Comparison of ENCODE assay signal across 8 cellular contexts in genomic region chr2:61178603-61179545, GRCh38. TPM values are rescaled to one million over a fixed set of nuclear protein-coding genes. Genes with fewer than 3 reads are reported as not detected.
A peak's percentile ranks its signal among the peaks of the same experiment; 100 is the strongest.
DNase-seq lines count a peak whose midpoint lies in the region; ATAC-seq lines count a peak whose summit lies in the region.

No MANE protein-coding gene starts in this region.

- no peak overlapping the region for H2BK12ac ChIP-seq in neuronal stem cell (ENCODE audit: low read length)

- H3K14ac ChIP-seq in neuronal stem cell (ENCODE audit: low read length): no peak overlapping the region

- H3K4me1 ChIP-seq in neuronal stem cell (ENCODE audit: control insufficient read depth in 2 of 2, insufficient read depth in 1 of 2, low read depth in 1 of 2, low read length in 2 of 2): peaks cover 9 to 15% of the 10 kb centered on the region in 2 donors

- peaks cover 76% of the 10 kb centered on the region for H3K4me1 Mint-ChIP-seq in dendritic cell treated with granulocyte-macrophage colony-stimulating factor and Interleukin-4, amounts not matched to agents 40 ng/mL and 50 ng/mL, for 4 days (ENCODE audit: low read depth)

- peak overlapping the region; percentile 32 for H2BK5ac ChIP-seq in neuronal stem cell (ENCODE audit: low read length)

- H2AFZ ChIP-seq in neuronal stem cell (ENCODE audit: low read length): no peak overlapping the region

- H4K8ac ChIP-seq in neuronal stem cell (ENCODE audit: low read depth, low read length): no peak overlapping the region

- peak overlapping the region; percentile 93 for H3K27ac Mint-ChIP-seq in dendritic cell treated with granulocyte-macrophage colony-stimulating factor and Interleukin-4, amounts not matched to agents 40 ng/mL and 50 ng/mL, for 4 days

- peak overlapping the region; percentile 37 for H3K4me2 ChIP-seq in neuronal stem cell (ENCODE audit: insufficient read depth, low read length, poor library complexity, severe bottlenecking)

- H3K27me3 ChIP-seq in neuronal stem cell (ENCODE audit: control insufficient read depth in 3 of 3, insufficient read depth in 3 of 3, low read depth in 1 of 3, low read length in 3 of 3): peaks cover 0 to 3% (median 0%) of the 10 kb centered on the region in 3 experiments

- peaks cover 20 to 55% of the 10 kb centered on the region in 2 donors for H3K36me3 ChIP-seq in neuronal stem cell (replicated peaks in 1 of 2; ENCODE audit: control insufficient read depth in 2 of 2, insufficient read depth in 2 of 2, low read length in 2 of 2)

- peaks cover 2% of the 10 kb centered on the region for H3K79me1 ChIP-seq in neuronal stem cell (ENCODE audit: low read depth, low read length)

- no peak overlapping the region for H2BK15ac ChIP-seq in neuronal stem cell (ENCODE audit: low read length)

- H3K27me3 Mint-ChIP-seq in dendritic cell treated with granulocyte-macrophage colony-stimulating factor and Interleukin-4, amounts not matched to agents 40 ng/mL and 50 ng/mL, for 4 days: peaks cover 8% of the 10 kb centered on the region

- peak overlapping the region in 1 of 2 donors; percentile 75 for H3K4me3 ChIP-seq in neuronal stem cell (ENCODE audit: low read length in 2 of 2)

- H3K9ac ChIP-seq in neuronal stem cell (ENCODE audit: low read depth, low read length, poor library complexity): peak overlapping the region; percentile 53

- H3K18ac ChIP-seq in neuronal stem cell (ENCODE audit: low read length): no peak overlapping the region

- H2BK120ac ChIP-seq in neuronal stem cell (ENCODE audit: low read depth, low read length): no peak overlapping the region

- H3K36me3 Mint-ChIP-seq in dendritic cell treated with granulocyte-macrophage colony-stimulating factor and Interleukin-4, amounts not matched to agents 40 ng/mL and 50 ng/mL, for 4 days (ENCODE audit: low read depth): peaks cover 60% of the 10 kb centered on the region

- peak overlapping the region; percentile 50 for H3K23ac ChIP-seq in neuronal stem cell (ENCODE audit: low read depth, low read length, poor library complexity)

- peaks cover 0 to 9% of the 10 kb centered on the region in 2 donors for H3K9me3 ChIP-seq in neuronal stem cell (replicated peaks in 1 of 2; ENCODE audit: control insufficient read depth in 2 of 2, insufficient read depth in 1 of 2, low read depth in 1 of 2, low read length in 2 of 2)

- intact Hi-C loops in dendritic cell treated with granulocyte-macrophage colony-stimulating factor and Interleukin-4, amounts not matched to agents 40 ng/mL and 50 ng/mL, for 4 days (cut with micrococcal nuclease): loop anchor here (5.0 kb wide), 1 partner anchor 112 kb away; the partner anchor contains the start of gene SANBR

- no peak for ATAC-seq in GM19455 (IDR thresholded peaks at IDR 0.05; ENCODE audit: unreplicated experiment)
- ATAC-seq in GM21526 (IDR thresholded peaks at IDR 0.05; ENCODE audit: low FRiP score, unreplicated experiment): no peak

- H4K91ac ChIP-seq in neuronal stem cell (ENCODE audit: low read depth, low read length, poor library complexity): no peak overlapping the region

- no peak overlapping the region for H3K27ac ChIP-seq in neuronal stem cell (replicated peaks; ENCODE audit: low read length)

- peak overlapping the region; percentile 40 for H2AK5ac ChIP-seq in neuronal stem cell (ENCODE audit: low read depth, low read length)

- WGBS in neuronal stem cell (ENCODE audit: extremely low coverage in 2 of 2, insufficient read length in 2 of 2, insufficient replicate concordance in 1 of 2), 2 donors: no CpG with 5 or more reads among the region's 22 CpGs

- no peaks in the 10 kb centered on the region for H3K9me3 Mint-ChIP-seq in dendritic cell treated with granulocyte-macrophage colony-stimulating factor and Interleukin-4, amounts not matched to agents 40 ng/mL and 50 ng/mL, for 4 days

- DNase-seq in ELR (ENCODE audit: low read depth): peak; percentile 19
- DNase-seq in NCI-H510A treated with DMSO at 0.1 percent for 48 hours (lab: John Stamatoyannopoulos, UW): peak; percentile 29
- no peak for DNase-seq in neuronal stem cell (ENCODE audit: low spot score)
- DNase-seq in NCI-H526 treated with DMSO at 0.1 percent for 48 hours (lab: John Stamatoyannopoulos, UW): no peak
- DNase-seq in iPS-NIHi7 (ENCODE audit: extremely low spot score): no peak

- H3K4me3 Mint-ChIP-seq in dendritic cell treated with granulocyte-macrophage colony-stimulating factor and Interleukin-4, amounts not matched to agents 40 ng/mL and 50 ng/mL, for 4 days: peak overlapping the region; percentile 91

- H3K4ac ChIP-seq in neuronal stem cell (ENCODE audit: low read length): no peak overlapping the region

RNA-seq across cellular contexts. Expression of gene C2orf74, which starts 16.9 kb away (rescaled TPM):
- 30.9 TPM for polyA plus RNA-seq in neuronal stem cell (2013, experiment 1 of 2)
- polyA plus RNA-seq in neuronal stem cell (2013, experiment 2 of 2): 31.7 TPM

Comparison
In these comparisons a context has a peak if more than half of its experiments do, and no peak if none do; other contexts are left out.
1. DNase-seq: peak in ELR (single experiment) and NCI-H510A treated with DMSO at 0.1 percent for 48 hours (single experiment); none in neuronal stem cell (single experiment), NCI-H526 treated with DMSO at 0.1 percent for 48 hours (single experiment) and iPS-NIHi7 (single experiment).